Comparison of ENCODE assay signal across 22 cellular contexts in genomic region chr3:141234283-141234682, GRCh38. TPM values are rescaled to one million over a fixed set of nuclear protein-coding genes. Genes with fewer than 3 reads are reported as not detected.
DNase-seq lines count a peak whose midpoint lies in the region; ATAC-seq and TF ChIP-seq lines count a peak whose summit lies in the region.
"Had no signal": no experiment of that assay in that cellular context is flagged by ENCODE, and none has a peak within 500 bp of the region (broad histone marks: within the 10 kb centered on the region; RNA-seq: fewer than 3 reads in every experiment).

No MANE protein-coding gene starts in this region.

- WGBS in lung, 2 donors: 44 to 53% methylated on average over 3 of the region's 3 CpGs

- peaks cover 2 to 12% of the 10 kb centered on the region in 2 donors for H3K4me1 ChIP-seq in lung (ENCODE audit: control insufficient read depth in 2 of 2, insufficient read depth in 2 of 2, low read length in 2 of 2)

- TF ChIP-seq CTCF in CD4-positive, alpha-beta T cell (IDR thresholded peaks at IDR 0.05): no peak
- TF ChIP-seq CTCF in NB4 (IDR thresholded peaks at IDR 0.05; ENCODE audit: low read depth, low read length) (no peak), lung (IDR thresholded peaks at IDR 0.05; ENCODE audit: control extremely low read depth, extremely low read depth) (no peak)

- TF ChIP-seq POLR2A in NB4 (IDR thresholded peaks at IDR 0.05; ENCODE audit: extremely low read depth, insufficient read length): no peak

- DNase-seq in AML-193 (lab: John Stamatoyannopoulos, UW) (peak; percentile 15 to 29), NB4 (ENCODE audit: low read depth) (peak; percentile 62), lung (ENCODE audit: low spot score) (peak; percentile 54), glomerular visceral epithelial cell (ENCODE audit: extremely low spot score) (no peak), NCI-H146 (lab: John Stamatoyannopoulos, UW) (no peak)
- no peak for DNase-seq in CD4-positive, alpha-beta T cell
- DNase-seq: activated CD4-positive, alpha-beta T cell treated with anti-CD3 and anti-CD28 coated beads, Interleukin-2, amount 50 U/mL, for 1 hour; CD4-positive, CD25-positive, alpha-beta regulatory T cell; central memory CD4-positive, alpha-beta T cell; DMS 273 treated with DMSO at 0.1 percent for 48 hours; NCI-H1694; NCI-H510A treated with DMSO at 0.1 percent for 48 hours; Peyer's patch; stimulated activated CD4-positive, alpha-beta T cell treated with anti-CD3 and anti-CD28 coated beads, Interleukin-2, amount 100 ng/mL, for 48 hours; stimulated activated naive B cell treated with anti-CD40 and anti-IgM and Interleukin-4, amounts not matched to agents 10 μg/mL and 1 μg/mL and 100 μg/mL, for 72 hours had no signal

- H3K4me3 ChIP-seq in NB4 (ENCODE audit: low read depth, low read length) (no peak overlapping the region), lung (no peak overlapping the region)
- H3K4me3 ChIP-seq: HAP-1, Peyer's patch, smooth muscle cell, suprapubic skin had no signal

- no peaks in the 10 kb centered on the region for H3K36me3 ChIP-seq in lung (ENCODE audit: control insufficient read depth in 2 of 2, insufficient read depth in 2 of 2, low read length in 2 of 2)
- H3K36me3 ChIP-seq: Peyer's patch had no signal

- no peak for ATAC-seq in CD4-positive, alpha-beta T cell (ENCODE audit: poor library complexity)
- ATAC-seq in lung (ENCODE audit: insufficient read depth, low FRiP score): no peak
- no peak for ATAC-seq in HG03025 (IDR thresholded peaks at IDR 0.05; ENCODE audit: low FRiP score, unreplicated experiment)
- ATAC-seq: activated naive CD4-positive, alpha-beta T cell treated with anti-CD3 and anti-CD28 coated beads, Interleukin-2, amount 50 U/mL, for 72 hours; stimulated activated naive B cell treated with anti-CD40 and anti-IgM and Interleukin-4, amounts not matched to agents 10 μg/mL and 1 μg/mL and 100 μg/mL, for 72 hours had no signal

- H3K9me3 Mint-ChIP-seq in CD4-positive, alpha-beta T cell: no peaks in the 10 kb centered on the region
- H3K9me3 Mint-ChIP-seq: activated naive CD4-positive, alpha-beta T cell treated with anti-CD3 and anti-CD28 coated beads, Interleukin-2, amount 50 U/mL, for 72 hours; CD4-positive, CD25-positive, alpha-beta regulatory T cell; memory B cell; stimulated activated naive B cell treated with anti-CD40 and anti-IgM and Interleukin-4, amounts not matched to agents 10 μg/mL and 1 μg/mL and 100 μg/mL, for 72 hours had no signal

- intact Hi-C loops in CD4-positive, alpha-beta T cell (cut with DNase I, micrococcal nuclease): loop anchor here (5.0 to 10.0 kb wide), 4 partner anchors 71 to 988 kb away; partner anchors contain the start of gene SLC25A36 (in 1 of the 2)

- peak overlapping the region; percentile 87 for H3K27ac Mint-ChIP-seq in CD4-positive, alpha-beta T cell
- H3K27ac Mint-ChIP-seq: activated naive CD4-positive, alpha-beta T cell treated with anti-CD3 and anti-CD28 coated beads, Interleukin-2, amount 50 U/mL, for 72 hours; memory B cell; stimulated activated naive B cell treated with anti-CD40 and anti-IgM and Interleukin-4, amounts not matched to agents 10 μg/mL and 1 μg/mL and 100 μg/mL, for 72 hours had no signal

- H3K27ac ChIP-seq in CD4-positive, alpha-beta T cell (ENCODE audit: low read depth, low read length): no peak overlapping the region
- H3K27ac ChIP-seq in lung (ENCODE audit: low read depth in 1 of 2, low read length in 1 of 2): no peak overlapping the region
- H3K27ac ChIP-seq: Peyer's patch, suprapubic skin, VCaP had no signal

- CTCF ChIA-PET in CD4-positive, alpha-beta T cell (lab: Charles Lee): interaction anchor here (2.9 to 5.1 kb wide), 2 partner anchors 21 to 45 kb away, joined by 8 to 44 read pairs; no protein-coding TSS in a partner anchor

- H3K4me1 Mint-ChIP-seq in CD4-positive, alpha-beta T cell (ENCODE audit: low read depth): peaks cover 88% of the 10 kb centered on the region

- no peaks in the 10 kb centered on the region for H3K27me3 ChIP-seq in CD4-positive, alpha-beta T cell (ENCODE audit: control insufficient read depth, insufficient read depth, low read length)
- H3K27me3 ChIP-seq in lung (ENCODE audit: control insufficient read depth, insufficient read depth): no peaks in the 10 kb centered on the region
- H3K27me3 ChIP-seq: Peyer's patch, suprapubic skin had no signal

- POLR2A ChIA-PET in CD4-positive, alpha-beta T cell (lab: Charles Lee): interaction anchor here (0.7 to 15.6 kb wide), 4 partner anchors 32 to 66 kb away, joined by 3 to 320 read pairs (median 28); no protein-coding TSS in a partner anchor

- H3K27me3 Mint-ChIP-seq in CD4-positive, alpha-beta T cell: no peaks in the 10 kb centered on the region
- H3K27me3 Mint-ChIP-seq: memory B cell had no signal

- peak overlapping the region; percentile 88 for H3K4me3 Mint-ChIP-seq in CD4-positive, alpha-beta T cell
- H3K4me3 Mint-ChIP-seq: stimulated activated naive B cell treated with anti-CD40 and anti-IgM and Interleukin-4, amounts not matched to agents 10 μg/mL and 1 μg/mL and 100 μg/mL, for 72 hours had no signal

- no peaks in the 10 kb centered on the region for H3K9me3 ChIP-seq in CD4-positive, alpha-beta T cell (ENCODE audit: control insufficient read depth, low read length)
- no peaks in the 10 kb centered on the region for H3K9me3 ChIP-seq in lung (ENCODE audit: control insufficient read depth in 2 of 2, insufficient read depth in 1 of 2, low read length in 1 of 2)
- H3K9me3 ChIP-seq: HAP-1, Peyer's patch, suprapubic skin had no signal

- H3K36me3 Mint-ChIP-seq in CD4-positive, alpha-beta T cell (ENCODE audit: low read depth): peaks cover 31% of the 10 kb centered on the region
- H3K36me3 Mint-ChIP-seq: memory B cell; stimulated activated naive B cell treated with anti-CD40 and anti-IgM and Interleukin-4, amounts not matched to agents 10 μg/mL and 1 μg/mL and 100 μg/mL, for 72 hours had no signal

RNA-seq across cellular contexts. Expression of gene PXYLP1, which starts 2.7 kb away (rescaled TPM):
- 10 to 100 TPM; 21.2 to 22.6 TPM for total RNA-seq in CD4-positive, alpha-beta T cell
- 10 to 100 TPM in 1 of 2 donors, 1 to 10 TPM in 1; 8.5 to 17.8 TPM for total RNA-seq in lung
- polyA plus RNA-seq in lung: 1 to 10 TPM; 6.3 TPM

Comparison
In these comparisons a context has a peak if more than half of its experiments do, and no peak if none do; other contexts are left out.
1. DNase-seq: peak in AML-193 (2 of 2), NB4 (single experiment) and lung (single experiment); none in CD4-positive, alpha-beta T cell (0 of 10), glomerular visceral epithelial cell (single experiment) and NCI-H146 (single experiment).